Comparison of ENCODE assay signal across 19 cellular contexts in genomic region chr22:24515025-24515338, GRCh38. TPM values are rescaled to one million over a fixed set of nuclear protein-coding genes. Genes with fewer than 3 reads are reported as not detected.
"Had no signal": no experiment of that assay in that cellular context is flagged by ENCODE, and none has a peak within 500 bp of the region (broad histone marks: within the 10 kb centered on the region; RNA-seq: fewer than 3 reads in every experiment).

No MANE protein-coding gene starts in this region.

- H3K9me3 Mint-ChIP-seq: activated naive CD4-positive, alpha-beta T cell treated with anti-CD3 and anti-CD28 coated beads, Interleukin-2, amount 50 U/mL, for 72 hours; activated T-helper 17 cell treated with anti-CD3 and anti-CD28 coated beads, Interleukin-2, amount 50 U/mL, for 72 hours; brain; naive B cell; neural progenitor cell had no signal

- H3K27ac ChIP-seq: heart right ventricle, lower lobe of right lung, neural progenitor cell, sigmoid colon, suprapubic skin, tibial nerve had no signal

- H3K4me3 Mint-ChIP-seq: activated T-helper 17 cell treated with anti-CD3 and anti-CD28 coated beads, Interleukin-2, amount 50 U/mL, for 72 hours; brain; naive B cell; neural progenitor cell had no signal

- H3K36me3 ChIP-seq: heart right ventricle, lower lobe of right lung, neural progenitor cell, sigmoid colon, suprapubic skin, tibial nerve, WERI-Rb-1 had no signal

- DNase-seq: activated CD4-positive, CD25-positive, alpha-beta regulatory T cell treated with anti-CD3 and anti-CD28 coated beads, Interleukin-2, amount 50 U/mL, for 72 hours; activated T-cell treated with anti-CD3 and anti-CD28 coated beads, Interleukin-2, amount 50 U/mL, for 1 hour; aorta; heart right ventricle; lower lobe of right lung; naive B cell; sigmoid colon; stimulated activated CD4-positive, alpha-beta T cell treated with anti-CD3 and anti-CD28 coated beads, Interleukin-15, amount 100 ng/mL, for 24 hours; stimulated activated naive CD4-positive, alpha-beta T cell treated with Interleukin-2 at 50 U/mL for 16 hours; WERI-Rb-1 had no signal

- H2AFZ ChIP-seq: neural progenitor cell had no signal

- ATAC-seq: activated naive CD4-positive, alpha-beta T cell treated with anti-CD3 and anti-CD28 coated beads, Interleukin-2, amount 50 U/mL, for 72 hours; heart right ventricle; lower lobe of right lung had no signal

- H3K4me1 Mint-ChIP-seq: activated T-helper 17 cell treated with anti-CD3 and anti-CD28 coated beads, Interleukin-2, amount 50 U/mL, for 72 hours had no signal

- H3K27ac Mint-ChIP-seq: activated naive CD4-positive, alpha-beta T cell treated with anti-CD3 and anti-CD28 coated beads, Interleukin-2, amount 50 U/mL, for 72 hours; activated T-helper 17 cell treated with anti-CD3 and anti-CD28 coated beads, Interleukin-2, amount 50 U/mL, for 72 hours; neural progenitor cell had no signal

- H3K9ac ChIP-seq: neural progenitor cell had no signal

- H3K4me2 ChIP-seq: neural progenitor cell, smooth muscle cell had no signal

- H3K9me3 ChIP-seq: heart right ventricle, lower lobe of right lung, sigmoid colon, suprapubic skin, tibial nerve had no signal

- H3K4me3 ChIP-seq: heart right ventricle, lower lobe of right lung, neural progenitor cell, sigmoid colon, smooth muscle cell, suprapubic skin, tibial nerve had no signal

- H3K27me3 ChIP-seq: heart right ventricle, neural progenitor cell, sigmoid colon, suprapubic skin, tibial nerve had no signal

- H3K4me1 ChIP-seq: neural progenitor cell had no signal

RNA-seq across cellular contexts. Expression of gene UPB1, which starts 19.9 kb away (rescaled TPM):
- total RNA-seq: epithelial cell of proximal tubule, renal cortical epithelial cell, smooth muscle cell had no signal
